7 cellular contexts compared by ENCODE assay signal in the genomic region with DNA sequence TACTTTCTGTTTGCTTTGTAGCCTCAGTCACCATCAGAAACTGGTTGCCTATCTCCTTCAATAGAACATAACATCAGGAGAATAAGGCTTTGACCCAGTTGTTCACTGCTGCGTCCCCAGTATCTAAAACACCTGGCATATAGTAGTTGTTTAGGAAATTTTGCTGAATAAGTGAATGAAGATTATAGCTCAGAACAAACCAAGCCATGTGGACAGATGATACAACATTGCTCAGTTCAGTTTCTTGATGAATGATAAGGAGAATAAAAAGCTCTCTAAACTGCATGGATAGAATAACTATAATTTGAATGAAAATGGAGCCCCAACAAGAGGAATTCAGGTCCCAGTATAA. TPM values are rescaled to one million over a fixed set of nuclear protein-coding genes. Genes with fewer than 3 reads are reported as not detected.
DNase-seq lines count a peak whose midpoint lies in the region; ATAC-seq and TF ChIP-seq lines count a peak whose summit lies in the region.

No MANE protein-coding gene starts in this region.

- peaks cover 60% of the 10 kb centered on the region for H3K4me1 Mint-ChIP-seq in activated CD8-positive, alpha-beta T cell treated with anti-CD3 and anti-CD28 coated beads for 36 hours (ENCODE audit: low read depth)

- CTCF ChIA-PET in HEK293 (lab: Yijun Ruan, JAX), result interaction anchor here (0.5 to 9.8 kb wide), 60 partner anchors 9 to 1251 kb away, joined by 3 to 205 read pairs (median 6); partner anchors contain the start of genes MYLK4, NQO2 and RIPK1
- CTCF ChIA-PET in activated CD8-positive, alpha-beta T cell treated with anti-CD3 and anti-CD28 coated beads for 36 hours (lab: Charles Lee), result interaction anchor here (0.9 to 7.7 kb wide), 43 partner anchors 10 to 211 kb away, joined by 3 to 180 read pairs (median 7); partner anchors contain the start of genes SERPINB6, SERPINB9 and WRNIP1

- H3K27me3 Mint-ChIP-seq in activated CD8-positive, alpha-beta T cell treated with anti-CD3 and anti-CD28 coated beads for 36 hours, result no peaks in the 10 kb centered on the region

- no peak for TF ChIP-seq POLR2A in stomach (IDR thresholded peaks at IDR 0.05)

- peaks cover 4% of the 10 kb centered on the region for H3K9me3 Mint-ChIP-seq in activated CD8-positive, alpha-beta T cell treated with anti-CD3 and anti-CD28 coated beads for 36 hours

- peak overlapping the region; percentile 40 for H3K4me3 Mint-ChIP-seq in activated CD8-positive, alpha-beta T cell treated with anti-CD3 and anti-CD28 coated beads for 36 hours

- no peak for ATAC-seq in activated CD8-positive, alpha-beta T cell treated with anti-CD3 and anti-CD28 coated beads for 36 hours
- no peak for ATAC-seq in HG02973 (IDR thresholded peaks at IDR 0.05; ENCODE audit: unreplicated experiment)

- H3K27ac ChIP-seq in HEK293 (ENCODE audit: extremely low read depth, low read depth, low read length), result no peak overlapping the region
- H3K27ac ChIP-seq in iPS-20b (ENCODE audit: low read length), result no peak overlapping the region
- H3K27ac ChIP-seq in stomach, result peak overlapping the region; percentile 42 to 88 (median 79)

- DNase-seq in activated CD8-positive, alpha-beta T cell treated with anti-CD3 and anti-CD28 coated beads for 36 hours, result no peak
- DNase-seq in stomach, result no peak
- no peak for DNase-seq in NCI-H748 (lab: John Stamatoyannopoulos, UW; ENCODE audit: unreplicated experiment)
- DNase-seq in foreskin melanocyte, result no peak

- intact Hi-C loops in activated CD8-positive, alpha-beta T cell treated with anti-CD3 and anti-CD28 coated beads for 36 hours (cut with micrococcal nuclease), result loop anchor here (2.0 to 5.0 kb wide), 4 partner anchors 64 to 142 kb away; no protein-coding TSS in a partner anchor
- intact Hi-C loops in stomach (cut with DNase I; ENCODE audit: low total_unique reads), result loop anchor here (5.0 to 10.0 kb wide), 2 partner anchors 52 to 85 kb away; no protein-coding TSS in a partner anchor

- H3K4me1 ChIP-seq in HEK293 (ENCODE audit: control insufficient read depth, insufficient read depth, low read length) (0 out of 2 replicates have a peak, but pooled peaks cover 3% of the 10 kb centered on the region), iPS-20b (ENCODE audit: insufficient read depth, low read length) (peaks cover 18% of the 10 kb centered on the region), stomach (peaks cover 11 to 59% (median 32%) of the 10 kb centered on the region in 4 donors)

- H3K4me3 ChIP-seq in HEK293 (ENCODE audit: low read depth, low read length) (no peak overlapping the region), iPS-20b (ENCODE audit: low read length) (no peak overlapping the region), stomach (no peak overlapping the region)

- H3K9ac ChIP-seq in iPS-20b (ENCODE audit: low read depth, low read length), result peak overlapping the region; percentile 35; the same call in 1 of the 2 replicates

- TF ChIP-seq EP300 in stomach (IDR thresholded peaks at IDR 0.05), result no peak

- POLR2A ChIA-PET in HEK293 (lab: Yijun Ruan, JAX), result interaction anchor here (0.5 to 3.0 kb wide), 7 partner anchors 11 to 154 kb away, joined by 3 to 37 read pairs (median 4); no protein-coding TSS in a partner anchor
- POLR2A ChIA-PET in activated CD8-positive, alpha-beta T cell treated with anti-CD3 and anti-CD28 coated beads for 36 hours (lab: Charles Lee), result interaction anchor here (0.8 to 3.5 kb wide), 16 partner anchors 9 to 143 kb away, joined by 3 to 33 read pairs (median 5); partner anchors contain the start of gene SERPINB9

- WGBS in stomach, 5 donors, result 9 to 39% (median 28%) methylated on average over 1 of the region's 1 CpG

- H3K36me3 Mint-ChIP-seq in activated CD8-positive, alpha-beta T cell treated with anti-CD3 and anti-CD28 coated beads for 36 hours (ENCODE audit: low read depth), result peaks cover 3% of the 10 kb centered on the region

- TF ChIP-seq CTCF in HEK293 (tag by site-specific recombination; IDR thresholded peaks at IDR 0.05), result no peak
- no peak for TF ChIP-seq CTCF in activated CD8-positive, alpha-beta T cell treated with anti-CD3 and anti-CD28 coated beads for 36 hours (IDR thresholded peaks at IDR 0.05)
- TF ChIP-seq CTCF in stomach (IDR thresholded peaks at IDR 0.05), result no peak

- H3K9me3 ChIP-seq in HEK293 (ENCODE audit: control insufficient read depth, insufficient read depth, low read depth, low read length), result no peaks in the 10 kb centered on the region
- no peaks in the 10 kb centered on the region for H3K9me3 ChIP-seq in iPS-20b (ENCODE audit: insufficient read depth, low read depth, low read length)
- H3K9me3 ChIP-seq in stomach, result no peaks in the 10 kb centered on the region

- H3K36me3 ChIP-seq in HEK293 (ENCODE audit: control insufficient read depth in 2 of 2, insufficient read depth in 1 of 2, low read length in 2 of 2) (no peaks in the 10 kb centered on the region), iPS-20b (ENCODE audit: insufficient read depth, low read depth, low read length) (no peaks in the 10 kb centered on the region), stomach (no peaks in the 10 kb centered on the region)

- H3K27ac Mint-ChIP-seq in activated CD8-positive, alpha-beta T cell treated with anti-CD3 and anti-CD28 coated beads for 36 hours, result peak overlapping the region; percentile 81

- no peaks in the 10 kb centered on the region for H3K27me3 ChIP-seq in iPS-20b (ENCODE audit: insufficient read depth, low read length)
- no peaks in the 10 kb centered on the region for H3K27me3 ChIP-seq in stomach

TF ChIP-seq in HEK293, 187 proteins besides CTCF, POLR2A, EP300 and RAD21:
- no peak for TF ChIP-seq ZSCAN18 (tag by site-specific recombination; IDR thresholded peaks at IDR 0.05)
- peak; percentile 97 for TF ChIP-seq ZNF664 (tag by site-specific recombination; IDR thresholded peaks at IDR 0.05)
- TF ChIP-seq ZFP37 (tag by site-specific recombination; IDR thresholded peaks at IDR 0.05), result no peak
- TF ChIP-seq ZFHX2 (tag by site-specific recombination; conservative IDR thresholded peaks at IDR 0.05), result no peak
- TF ChIP-seq ZNF132 (tag by site-specific recombination; IDR thresholded peaks at IDR 0.05; ENCODE audit: borderline replicate concordance), result no peak
- no peak for TF ChIP-seq ZIC2 (tag by site-specific recombination; IDR thresholded peaks at IDR 0.05)

RNA-seq across cellular contexts. Expression of gene SERPINB1, which starts 5.2 kb away (rescaled TPM):
- total RNA-seq in activated CD8-positive, alpha-beta T cell treated with anti-CD3 and anti-CD28 coated beads for 36 hours, result 10 to 100 TPM; 55.8 to 60.0 TPM
- total RNA-seq in stomach, result 100 to 1,000 TPM in 1 of 5 donors, 10 to 100 TPM in 4; 10.3 to 122 (median 18.7) TPM
- 100 to 1,000 TPM; 126 to 146 (median 129) TPM for polyA plus RNA-seq in stomach

RNA-seq across cellular contexts. Expression of gene SERPINB9, which starts 56.3 kb away (rescaled TPM):
- total RNA-seq in activated CD8-positive, alpha-beta T cell treated with anti-CD3 and anti-CD28 coated beads for 36 hours, result 10 to 100 TPM; 65.7 to 70.3 TPM
- total RNA-seq in stomach, result 1 to 10 TPM in 3 of 5 donors, under 1 TPM in 1, not detected in 1; 0.58 to 9.4 (median 2.8) TPM
- 1 to 10 TPM; 2.0 to 3.5 (median 2.1) TPM for polyA plus RNA-seq in stomach

Comparison
In these comparisons a context has a peak if more than half of its experiments do, and no peak if none do; other contexts are left out.
1. H3K27ac ChIP-seq: peak in stomach (5 of 5); none in HEK293 (single experiment) and iPS-20b (single experiment).
2. RNA of gene SERPINB9, which starts 56.3 kb away (total RNA-seq): 65.7 to 70.3 TPM in activated CD8-positive, alpha-beta T cell treated with anti-CD3 and anti-CD28 coated beads for 36 hours; 0.58 to 9.4 TPM in stomach; every median in the first group is over 4 times any median in the second.